23 cellular contexts compared by ENCODE assay signal in genomic region chr2:123500988-123501387, GRCh38.
DNase-seq lines count a peak whose midpoint lies in the region; ATAC-seq, FAIRE-seq and TF ChIP-seq lines count a peak whose summit lies in the region.
"Had no signal": no experiment of that assay in that cellular context is flagged by ENCODE, and none has a peak within 500 bp of the region (broad histone marks: within the 10 kb centered on the region; RNA-seq: fewer than 3 reads in every experiment).

No MANE protein-coding gene starts in this region.

- H3K9me3 ChIP-seq in breast epithelium: no peaks in the 10 kb centered on the region
- H3K9me3 ChIP-seq: BLaER1, Caco-2 had no signal

- no peaks in the 10 kb centered on the region for H3K4me1 ChIP-seq in breast epithelium
- H3K4me1 ChIP-seq in foreskin keratinocyte: peaks cover 11% of the 10 kb centered on the region
- H3K4me1 ChIP-seq: BLaER1, Caco-2 had no signal

- peaks cover 30% of the 10 kb centered on the region for H3K4me1 Mint-ChIP-seq in MCF 10A (ENCODE audit: insufficient read depth, unreplicated experiment)
- H3K4me1 Mint-ChIP-seq: B cell; CD4-positive, CD25-positive, alpha-beta regulatory T cell; GM23338; H9 had no signal

- peak; percentile 97 for FAIRE-seq in bronchial epithelial cell (lab: Jason Lieb, UNC)
- peak; percentile 48 for FAIRE-seq in urothelium cell line (lab: Jason Lieb, UNC)
- FAIRE-seq: A204.1, G401.6, GM12892 had no signal

- peak; percentile 33 for DNase-seq in MCF 10A (ENCODE audit: unreplicated experiment)
- no peak for DNase-seq in breast epithelium (ENCODE audit: low spot score in 2 of 2)
- DNase-seq in bronchial epithelial cell (ENCODE audit: low read depth): peak; percentile 86
- DNase-seq in foreskin keratinocyte: peak; percentile 2 to 88
- DNase-seq in urothelium cell line (ENCODE audit: low spot score): no peak
- DNase-seq in effector CD8-positive, alpha-beta T cell (lab: John Stamatoyannopoulos, UW): no peak
- no peak for DNase-seq in cardiac septum (ENCODE audit: low spot score)
- DNase-seq: Caco-2; CD4-positive, CD25-positive, alpha-beta regulatory T cell; CD8-positive, alpha-beta T cell; DMS153; DND-41; H9 had no signal

- H3K9me3 Mint-ChIP-seq in MCF 10A (ENCODE audit: unreplicated experiment): no peaks in the 10 kb centered on the region
- H3K9me3 Mint-ChIP-seq: GM23338, H9 had no signal

- CTCF ChIA-PET in MCF 10A (lab: Yijun Ruan, JAX): interaction anchor here (0.7 kb wide), 1 partner anchor 498 kb away, joined by 3 read pairs; no protein-coding TSS in a partner anchor

- TF ChIP-seq POLR2A in breast epithelium (IDR thresholded peaks at IDR 0.05): no peak

- ATAC-seq in foreskin keratinocyte: peak; percentile 68
- ATAC-seq in GM21381 (IDR thresholded peaks at IDR 0.05; ENCODE audit: unreplicated experiment): no peak
- ATAC-seq: CD8-positive, alpha-beta T cell; GM23338; HCT116 had no signal

- TF ChIP-seq CTCF in MCF 10A (IDR thresholded peaks at IDR 0.05; ENCODE audit: unreplicated experiment) (no peak), breast epithelium (IDR thresholded peaks at IDR 0.05) (no peak), bronchial epithelial cell (IDR thresholded peaks at IDR 0.05; ENCODE audit: insufficient read depth, low read length, severe bottlenecking) (no peak), foreskin keratinocyte (conservative IDR thresholded peaks at IDR 0.05) (no peak)

- no TSS peak for BruUV-seq in MCF 10A (replicated peaks; lab: Mats Ljungman, UMichigan)

- H3K4me3 Mint-ChIP-seq in MCF 10A (ENCODE audit: unreplicated experiment): no peak overlapping the region
- H3K4me3 Mint-ChIP-seq: B cell; CD4-positive, CD25-positive, alpha-beta regulatory T cell; CD8-positive, alpha-beta T cell; GM23338; H9 had no signal

- no peak overlapping the region for H3K27ac ChIP-seq in breast epithelium
- H3K27ac ChIP-seq in foreskin keratinocyte: peak overlapping the region; percentile 91
- H3K27ac ChIP-seq: 22Rv1, BLaER1, C4-2B had no signal

- H3K27me3 ChIP-seq in breast epithelium: no peaks in the 10 kb centered on the region
- no peaks in the 10 kb centered on the region for H3K27me3 ChIP-seq in bronchial epithelial cell (ENCODE audit: control insufficient read depth, insufficient read depth, low read length)
- no peaks in the 10 kb centered on the region for H3K27me3 ChIP-seq in foreskin keratinocyte
- H3K27me3 ChIP-seq: BLaER1 had no signal

- H3K36me3 ChIP-seq in breast epithelium (no peaks in the 10 kb centered on the region), bronchial epithelial cell (ENCODE audit: control insufficient read depth, insufficient read depth, low read length) (no peaks in the 10 kb centered on the region)
- H3K36me3 ChIP-seq: BLaER1 had no signal

- H3K27me3 Mint-ChIP-seq in MCF 10A (ENCODE audit: insufficient read depth, unreplicated experiment): no peaks in the 10 kb centered on the region
- H3K27me3 Mint-ChIP-seq: B cell; CD4-positive, CD25-positive, alpha-beta regulatory T cell had no signal

- H3K27ac Mint-ChIP-seq in MCF 10A (ENCODE audit: low read depth, unreplicated experiment): peak overlapping the region; percentile 95
- H3K27ac Mint-ChIP-seq: B cell; CD4-positive, CD25-positive, alpha-beta regulatory T cell; CD8-positive, alpha-beta T cell; GM23338; H9 had no signal

- intact Hi-C loops in MCF 10A (cut with micrococcal nuclease): no loop called here
- intact Hi-C loops in breast epithelium (cut with DNase I; ENCODE audit: low total_unique reads): no loop called here
- intact Hi-C loops in cardiac septum (cut with DNase I): no loop called here

- no peaks in the 10 kb centered on the region for H3K36me3 Mint-ChIP-seq in MCF 10A (ENCODE audit: insufficient read depth, unreplicated experiment)
- H3K36me3 Mint-ChIP-seq: CD4-positive, CD25-positive, alpha-beta regulatory T cell; CD8-positive, alpha-beta T cell had no signal

- H3K4me3 ChIP-seq in breast epithelium (no peak overlapping the region), bronchial epithelial cell (ENCODE audit: low read depth, low read length) (no peak overlapping the region)
- H3K4me3 ChIP-seq: BLaER1, GM23338 had no signal

- POLR2A ChIA-PET in MCF 10A (lab: Yijun Ruan, JAX): interaction anchor here (0.7 to 1.3 kb wide), 2 partner anchors 28 to 449 kb away, joined by 3 read pairs; no protein-coding TSS in a partner anchor

Comparison
In these comparisons a context has a peak if more than half of its experiments do, and no peak if none do; other contexts are left out.
1. DNase-seq: peak in MCF 10A (single experiment), bronchial epithelial cell (single experiment) and foreskin keratinocyte (2 of 2); none in breast epithelium (0 of 2), urothelium cell line (single experiment), effector CD8-positive, alpha-beta T cell (single experiment) and cardiac septum (single experiment).